In the genomic region with DNA sequence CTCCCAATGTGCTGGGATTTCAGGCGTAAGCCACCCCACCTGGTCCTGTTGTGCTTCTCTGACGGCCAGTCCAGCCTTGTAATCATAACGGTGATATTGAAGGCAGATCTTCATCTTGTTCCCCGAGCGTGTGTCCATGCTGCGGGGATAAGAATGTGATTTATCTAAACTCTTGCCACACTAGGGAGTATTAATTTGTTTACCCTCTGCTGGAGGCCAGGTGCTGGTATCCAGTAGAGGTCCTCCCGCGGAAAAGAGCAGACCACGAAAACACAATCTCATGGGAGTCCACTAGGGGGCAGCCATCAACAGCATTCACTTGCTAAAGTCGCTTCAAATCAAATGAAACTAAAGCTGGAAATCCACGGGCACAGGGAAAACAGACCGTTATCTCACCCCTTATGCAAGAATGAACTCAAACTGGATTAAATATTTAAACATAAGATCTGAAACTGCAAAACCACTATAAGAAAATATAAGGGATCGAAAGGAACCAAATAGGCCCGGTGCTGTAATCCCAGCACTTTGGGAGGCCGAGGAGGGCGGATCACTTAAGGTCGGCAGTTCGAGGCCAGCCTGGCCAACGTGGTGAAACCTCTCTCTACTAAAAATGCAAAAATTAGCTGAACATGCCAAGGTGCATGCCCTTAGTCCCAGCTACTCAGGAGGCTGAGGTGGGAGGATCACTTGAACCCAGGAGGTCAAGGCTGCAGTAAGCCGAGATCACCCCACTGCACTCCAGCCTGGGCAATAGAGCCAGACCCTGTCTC, we compare ENCODE assay signal across 8 cellular contexts. TPM values are rescaled to one million over a fixed set of nuclear protein-coding genes. Genes with fewer than 3 reads are reported as not detected.
DNase-seq lines count a peak whose midpoint lies in the region; ATAC-seq, FAIRE-seq and TF ChIP-seq lines count a peak whose summit lies in the region.

No MANE protein-coding gene starts in this region.

- H3K9me3 ChIP-seq in A673 (ENCODE audit: low read depth, low read length, poor library complexity, severe bottlenecking), result no peaks in the 10 kb centered on the region
- H3K9me3 ChIP-seq in keratinocyte (ENCODE audit: control insufficient read depth, low read depth, low read length), result no peaks in the 10 kb centered on the region

- H4K20me1 ChIP-seq in keratinocyte (ENCODE audit: control insufficient read depth, extremely low read depth, insufficient read depth, low read length), result no peaks in the 10 kb centered on the region

- no TSS peak for BruUV-seq in A673 (replicated peaks; lab: Mats Ljungman, UMichigan)

- peak overlapping the region; percentile 57 for H3K4me2 ChIP-seq in keratinocyte (ENCODE audit: control insufficient read depth, extremely low read depth, insufficient read depth, low read depth, low read length)

- intact Hi-C loops in A673 (cut with micrococcal nuclease; ENCODE audit: unreplicated experiment), result loop anchor here (10.0 kb wide), 1 partner anchor 588 kb away; no protein-coding TSS in a partner anchor

- ATAC-seq in activated CD4-positive, CD25-positive, alpha-beta regulatory T cell treated with anti-CD3 and anti-CD28 coated beads, Interleukin-2, amount 50 U/mL, for 24 hours, result peak; percentile 53 to 67
- no peak for ATAC-seq in GM19395 (IDR thresholded peaks at IDR 0.05; ENCODE audit: unreplicated experiment)

- H3K4me1 ChIP-seq in A673 (ENCODE audit: insufficient read depth, low read length, poor library complexity, severe bottlenecking) (peaks cover 5% of the 10 kb centered on the region), keratinocyte (ENCODE audit: control insufficient read depth, extremely low read depth, insufficient read depth, low read length) (no peaks in the 10 kb centered on the region)

- H3K27me3 ChIP-seq in A673 (replicated peaks; ENCODE audit: insufficient read depth, low read depth, low read length, poor library complexity) (no peaks in the 10 kb centered on the region), keratinocyte (ENCODE audit: control insufficient read depth, extremely low read depth, insufficient read depth, low read length) (no peaks in the 10 kb centered on the region)

- CTCF ChIA-PET in A673 (lab: Charles Lee), result interaction anchor here (0.6 to 1.5 kb wide), 14 partner anchors 9 to 475 kb away, joined by 3 to 15 read pairs (median 4); a partner anchor contains a TSS

- no peak overlapping the region for H2AFZ ChIP-seq in keratinocyte (ENCODE audit: control insufficient read depth, low read length)

- H3K79me2 ChIP-seq in keratinocyte (ENCODE audit: control insufficient read depth, insufficient read depth, low read length), result no peaks in the 10 kb centered on the region

- H3K36me3 ChIP-seq in A673 (ENCODE audit: insufficient read depth, low read length, poor library complexity, severe bottlenecking) (no peaks in the 10 kb centered on the region), keratinocyte (ENCODE audit: control insufficient read depth in 2 of 2, extremely low read depth in 1 of 2, insufficient read depth in 2 of 2, low read length in 2 of 2) (no peaks in the 10 kb centered on the region)

- H3K9ac ChIP-seq in keratinocyte (ENCODE audit: control insufficient read depth, extremely low read depth, insufficient read depth, low read length), result no peak overlapping the region

- H3K9me1 ChIP-seq in keratinocyte (ENCODE audit: control insufficient read depth, extremely low read depth, insufficient read depth, low read length), result no peaks in the 10 kb centered on the region

- DNase-seq in A673 (ENCODE audit: low spot score), result peak; percentile 90
- peak; percentile 68 for DNase-seq in GM20000 (ENCODE audit: low spot score)
- DNase-seq in NCI-H446 treated with DMSO at 0.1 percent for 48 hours (lab: John Stamatoyannopoulos, UW), result peak; percentile 15
- peak in 57 of 61 donors; percentile 4 to 89 (median 56) for DNase-seq in caudate nucleus (lab: John Stamatoyannopoulos, UW)
- no peak for DNase-seq in keratinocyte (ENCODE audit: low read depth, low spot score)
- DNase-seq in stimulated activated CD4-positive, alpha-beta T cell treated with anti-CD3 and anti-CD28 coated beads, Interleukin-15, amount 100 ng/mL, for 48 hours (ENCODE audit: low read depth in 2 of 2), result peak; percentile 48 to 64

- POLR2A ChIA-PET in A673 (lab: Charles Lee; ENCODE audit: low non-redundant PET), result no interaction called here

- FAIRE-seq in keratinocyte (lab: Jason Lieb, UNC), result peak; percentile 9

- TF ChIP-seq CTCF in A673 (conservative IDR thresholded peaks at IDR 0.05; ENCODE audit: low read depth, low read length) (peak; percentile 92), GM20000 (IDR thresholded peaks at IDR 0.05; ENCODE audit: extremely low read depth, missing control alignments) (peak; percentile 71), keratinocyte (optimal IDR thresholded peaks at IDR 0.05 in 1 of 3, IDR thresholded peaks at IDR 0.05 in 1 of 3, conservative IDR thresholded peaks at IDR 0.05 in 1 of 3; ENCODE audit: extremely low read depth in 1 of 3, insufficient read depth in 2 of 3, low read length in 3 of 3) (peak; percentile 86 to 95 (median 88))

- H3K4me3 ChIP-seq in A673 (ENCODE audit: low read depth, low read length, poor library complexity, severe bottlenecking), result peak overlapping the region; percentile 18
- H3K4me3 ChIP-seq in keratinocyte (ENCODE audit: control insufficient read depth in 2 of 3, extremely low read depth in 1 of 3, insufficient read depth in 2 of 3, low read depth in 1 of 3, low read length in 3 of 3), result no peak overlapping the region

- dilution Hi-C loops in keratinocyte (cut with MboI; ENCODE audit: extremely low pct_ligation_motif_present, low sequenced_read_pairs), result no loop called here

- no peak overlapping the region for H3K27ac ChIP-seq in A673 (ENCODE audit: low read depth, low read length, poor library complexity, severe bottlenecking)
- H3K27ac ChIP-seq in caudate nucleus (ENCODE audit: low read depth, low read length), result no peak overlapping the region
- H3K27ac ChIP-seq in keratinocyte (ENCODE audit: control insufficient read depth, insufficient read depth, low read length), result no peak overlapping the region

RNA-seq across cellular contexts. Expression of a gene that starts 22.3 kb away (rescaled TPM):
- total RNA-seq in A673 (2021), result 72.2 and 78.9 TPM in 2 replicates
- polyA plus RNA-seq in keratinocyte, result 20.0 to 32.1 TPM (median 21.3 TPM) in 3 replicates
- polyA plus RNA-seq in keratinocyte (2011; ENCODE audit: low read depth), result 156 TPM
- polyA plus RNA-seq in keratinocyte (2011; cell fraction: cytosol; rRNA removed), result 7.8 and 16.3 TPM in 2 replicates
- polyA plus RNA-seq in keratinocyte (2011; cell fraction: nucleus; rRNA removed), result 41.0 and 54.0 TPM in 2 replicates
- 21.7 and 47.4 TPM in 2 replicates for polyA plus RNA-seq in keratinocyte (2012; ENCODE audit: low replicate concordance)
- polyA minus RNA-seq in keratinocyte, result 12.2 to 40.8 TPM (median 25.1 TPM) in 3 replicates
- polyA minus RNA-seq in keratinocyte (2011; cell fraction: cytosol; rRNA and poly(A)+ RNA removed), result 14.6 TPM
- polyA minus RNA-seq in keratinocyte (2011; cell fraction: nucleus; rRNA and poly(A)+ RNA removed), result 34.0 and 75.0 TPM in 2 replicates
